ENCODE assay signal across 8 cellular contexts in the genomic region with DNA sequence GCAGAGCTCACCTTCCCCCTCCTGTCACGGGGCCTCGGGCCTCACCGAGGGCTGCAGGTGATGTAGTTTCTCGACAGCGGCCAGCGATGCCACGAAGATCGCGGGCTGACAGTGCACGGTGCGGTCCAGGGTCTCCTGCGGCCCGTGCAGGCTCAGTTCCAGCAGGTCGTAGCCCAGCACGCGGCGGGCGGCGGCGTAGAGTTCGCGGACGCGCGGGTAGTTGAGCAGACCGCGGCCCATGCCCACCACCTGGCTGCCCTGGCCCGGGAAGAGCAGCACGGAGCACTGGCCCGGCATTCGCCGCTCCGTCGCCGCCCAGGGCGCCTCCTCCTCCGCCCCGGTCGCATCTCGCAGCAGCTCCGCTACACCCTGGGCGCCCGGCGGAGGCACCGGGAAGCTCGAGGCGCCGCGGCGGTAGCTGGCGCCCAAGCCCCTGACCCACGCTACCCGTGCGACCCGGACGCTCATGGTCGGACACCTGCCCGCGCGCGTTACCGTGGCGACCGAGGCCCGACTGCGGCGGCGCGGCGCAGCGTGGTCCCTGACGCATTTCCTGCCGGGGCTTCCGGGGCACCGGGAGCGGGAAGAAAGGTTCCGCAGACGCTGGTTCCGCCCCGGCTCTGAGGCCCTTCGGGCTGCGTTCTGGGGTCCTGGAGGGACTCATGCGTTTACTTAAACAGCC. TPM values are rescaled to one million over a fixed set of nuclear protein-coding genes. Genes with fewer than 3 reads are reported as not detected.
DNase-seq lines count a peak whose midpoint lies in the region; ATAC-seq, FAIRE-seq and TF ChIP-seq lines count a peak whose summit lies in the region.

A gene with protein sequence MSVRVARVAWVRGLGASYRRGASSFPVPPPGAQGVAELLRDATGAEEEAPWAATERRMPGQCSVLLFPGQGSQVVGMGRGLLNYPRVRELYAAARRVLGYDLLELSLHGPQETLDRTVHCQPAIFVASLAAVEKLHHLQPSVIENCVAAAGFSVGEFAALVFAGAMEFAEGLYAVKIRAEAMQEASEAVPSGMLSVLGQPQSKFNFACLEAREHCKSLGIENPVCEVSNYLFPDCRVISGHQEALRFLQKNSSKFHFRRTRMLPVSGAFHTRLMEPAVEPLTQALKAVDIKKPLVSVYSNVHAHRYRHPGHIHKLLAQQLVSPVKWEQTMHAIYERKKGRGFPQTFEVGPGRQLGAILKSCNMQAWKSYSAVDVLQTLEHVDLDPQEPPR (minus strand): TSS at position 518 of the 682 bp plus-strand sequence. CDS start 50 bp downstream, at position 468.

- H3K36me3 ChIP-seq in BJ (ENCODE audit: control insufficient read depth, insufficient read depth, low read length) (peaks cover 9% of the 10 kb centered on the region), H1 (ENCODE audit: control insufficient read depth in 2 of 4, insufficient read depth in 4 of 4, low read length in 3 of 4) (peaks cover 0 to 28% (median 12%) of the 10 kb centered on the region in 4 experiments; a peak in 3 of 8 replicates), mesendoderm (ENCODE audit: control insufficient read depth, insufficient read depth, low read length) (peaks cover 5% of the 10 kb centered on the region)

- no peak within 1 kb of the TSS for H2BK12ac ChIP-seq in H1 (ENCODE audit: low read depth, low read length)

- H3K4me2 ChIP-seq in H1 (ENCODE audit: insufficient read depth in 1 of 2, low read depth in 2 of 2, low read length in 2 of 2) (peak within 1 kb of the TSS; percentile 67 to 92), mesendoderm (ENCODE audit: low read length) (peak within 1 kb of the TSS; percentile 59)

- 4% methylated on average over 56 of the region's 83 CpGs; no CpG with 5 or more reads in 1 of the 2 experiments for WGBS in H1 (ENCODE audit: extremely low coverage in 1 of 2, insufficient coverage in 1 of 2, insufficient read length in 1 of 2, insufficient replicate concordance in 2 of 2, low coverage in 1 of 2, low lambda C conversion rate in 2 of 2, missing lambda C conversion rate in 1 of 2), 2 experiments
- WGBS in mesendoderm (ENCODE audit: extremely low coverage, insufficient coverage, low lambda C conversion rate), result no CpG with 5 or more reads among the region's 83 CpGs

- H2AFZ ChIP-seq in H1 (ENCODE audit: low read length), result peak within 1 kb of the TSS; percentile 90

- DNase-seq in BJ (ENCODE audit: low read depth), result no peak
- DNase-seq in NOMO-1 treated with dmso at 0.1 percent for 144 hours (lab: John Stamatoyannopoulos, UW; ENCODE audit: unreplicated experiment), result peak; percentile 71
- peak; percentile 88 for DNase-seq in activated CD8-positive, alpha-beta memory T cell treated with anti-CD3 and anti-CD28 coated beads, Interleukin-2, amount 10 ng/mL, durations not matched to agents 7 days and 5 days
- DNase-seq in H1 (ENCODE audit: low read depth in 1 of 2, low spot score in 2 of 2), result peak; percentile 44 to 90
- peak; percentile 76 for DNase-seq in mesendoderm
- DNase-seq in stimulated activated CD8-positive, alpha-beta memory T cell treated with anti-CD3 and anti-CD28 coated beads, Interleukin-12 subunit alpha, Interleukin-12 subunit beta, amount 100 ng/mL, for 24 hours (ENCODE audit: extremely low read depth), result peak; percentile 66

- H4K8ac ChIP-seq in H1 (ENCODE audit: extremely low read depth, insufficient read depth, low read length) (peak within 1 kb of the TSS; percentile 91), mesendoderm (ENCODE audit: low read depth, low read length) (peak within 1 kb of the TSS; percentile 99)

- peaks cover 30% of the 10 kb centered on the region for H3K4me1 Mint-ChIP-seq in activated CD8-positive, alpha-beta memory T cell treated with anti-CD3 and anti-CD28 coated beads, Interleukin-2, amount 10 ng/mL, durations not matched to agents 7 days and 5 days

- H3K27ac ChIP-seq in H1 (ENCODE audit: low read depth, low read length), result peak within 1 kb of the TSS; percentile 25; the same call in 1 of the 2 replicates
- no peak within 1 kb of the TSS for H3K27ac ChIP-seq in mesendoderm (ENCODE audit: low read depth, low read length)

- H3K4me3 ChIP-seq in BJ (ENCODE audit: low read depth, low read length), result peak within 1 kb of the TSS; percentile 99
- H3K4me3 ChIP-seq in H1 (ENCODE audit: extremely low read depth in 1 of 4, insufficient read depth in 2 of 4, low read depth in 3 of 4, low read length in 4 of 4), result peak within 1 kb of the TSS; percentile 78 to 93 (median 83)
- H3K4me3 ChIP-seq in mesendoderm (ENCODE audit: low read length), result peak within 1 kb of the TSS; percentile 81

- H2BK5ac ChIP-seq in H1 (ENCODE audit: low read depth, low read length) (peak within 1 kb of the TSS; percentile 18; the same call in 1 of the 2 replicates), mesendoderm (ENCODE audit: low read length) (no peak within 1 kb of the TSS)

- no peak within 1 kb of the TSS for H3K23ac ChIP-seq in H1 (ENCODE audit: insufficient read length)
- H3K23ac ChIP-seq in mesendoderm (ENCODE audit: low read length), result no peak within 1 kb of the TSS

- H2BK120ac ChIP-seq in H1 (replicated peaks; ENCODE audit: low read depth, low read length) (no peak within 1 kb of the TSS), mesendoderm (ENCODE audit: low read depth, low read length) (no peak within 1 kb of the TSS)

- TF ChIP-seq CTCF in BJ (IDR thresholded peaks at IDR 0.05; ENCODE audit: insufficient read depth, low read depth, low read length) (no peak), H1 (IDR thresholded peaks at IDR 0.05; ENCODE audit: control extremely low read depth in 1 of 3, insufficient read depth in 1 of 3, low read depth in 1 of 3, low read length in 3 of 3) (no peak)

- H4K20me1 ChIP-seq in H1 (replicated peaks in 1 of 2; ENCODE audit: control insufficient read depth in 1 of 2, insufficient read depth in 2 of 2, low read length in 2 of 2), result no peaks in the 10 kb centered on the region

- H3K27ac Mint-ChIP-seq in activated CD8-positive, alpha-beta memory T cell treated with anti-CD3 and anti-CD28 coated beads, Interleukin-2, amount 10 ng/mL, durations not matched to agents 7 days and 5 days, result peak within 1 kb of the TSS; percentile 90

- POLR2A ChIA-PET in BJ (lab: Charles Lee), result no interaction called here
- POLR2A ChIA-PET in H1 (lab: Charles Lee; ENCODE audit: partially characterized antibody), result interaction anchor here (1.0 to 1.6 kb wide), 4 partner anchors 21 to 86 kb away, joined by 3 to 6 read pairs (median 4); no protein-coding TSS in a partner anchor

- H3K27me3 ChIP-seq in BJ (ENCODE audit: control insufficient read depth, insufficient read depth, low read length), result no peaks in the 10 kb centered on the region
- no peaks in the 10 kb centered on the region for H3K27me3 ChIP-seq in H1 (replicated peaks in 1 of 4; ENCODE audit: control insufficient read depth in 3 of 4, extremely low read depth in 1 of 4, insufficient read depth in 3 of 4, low read length in 3 of 4)
- H3K27me3 ChIP-seq in mesendoderm (ENCODE audit: insufficient read depth, low read length, poor library complexity), result no peaks in the 10 kb centered on the region

- H3K9ac ChIP-seq in H1 (replicated peaks in 1 of 4; ENCODE audit: extremely low read depth in 1 of 4, low read depth in 3 of 4, low read length in 3 of 4), result peak within 1 kb of the TSS; percentile 48 to 93 (median 72)
- H3K9ac ChIP-seq in mesendoderm (ENCODE audit: low read length), result peak within 1 kb of the TSS; percentile 86

- no peak within 1 kb of the TSS for H4K5ac ChIP-seq in H1 (ENCODE audit: insufficient read length, low read depth, low read length)
- peak within 1 kb of the TSS; percentile 91 for H4K5ac ChIP-seq in mesendoderm (ENCODE audit: low read length)

- peak within 1 kb of the TSS; percentile 91 for H3K4me3 Mint-ChIP-seq in activated CD8-positive, alpha-beta memory T cell treated with anti-CD3 and anti-CD28 coated beads, Interleukin-2, amount 10 ng/mL, durations not matched to agents 7 days and 5 days

- H3K4me1 ChIP-seq in H1 (replicated peaks in 1 of 4; ENCODE audit: control insufficient read depth in 3 of 4, insufficient read depth in 4 of 4, low read length in 3 of 4) (peaks cover 0 to 6% (median 2%) of the 10 kb centered on the region in 4 experiments; a peak in 3 of 7 replicates), mesendoderm (ENCODE audit: control insufficient read depth, low read depth, low read length) (no peaks in the 10 kb centered on the region)

- H3K36me3 Mint-ChIP-seq in activated CD8-positive, alpha-beta memory T cell treated with anti-CD3 and anti-CD28 coated beads, Interleukin-2, amount 10 ng/mL, durations not matched to agents 7 days and 5 days, result peaks cover 11% of the 10 kb centered on the region

- H2AK5ac ChIP-seq in H1 (ENCODE audit: low read depth, low read length), result no peak within 1 kb of the TSS
- H2AK5ac ChIP-seq in mesendoderm (ENCODE audit: low read length), result no peak within 1 kb of the TSS

- no peaks in the 10 kb centered on the region; the same call in 1 of the 2 replicates for H3K79me1 ChIP-seq in H1 (ENCODE audit: low read depth, low read length)
- peaks cover 1% of the 10 kb centered on the region for H3K79me1 ChIP-seq in mesendoderm (ENCODE audit: low read length)

- H3K4ac ChIP-seq in H1 (replicated peaks; ENCODE audit: insufficient read length, low read depth, low read length), result no peak within 1 kb of the TSS
- no peak within 1 kb of the TSS for H3K4ac ChIP-seq in mesendoderm (ENCODE audit: low read depth, low read length)

- H3K79me2 ChIP-seq in H1 (ENCODE audit: control insufficient read depth in 1 of 2, insufficient read depth in 2 of 2, low read length in 2 of 2) (peaks cover 0 to 9% of the 10 kb centered on the region in 2 experiments; a peak in 1 of 4 replicates), mesendoderm (ENCODE audit: control insufficient read depth, insufficient read depth, low read length) (peaks cover 2% of the 10 kb centered on the region)

- 0 out of 4 replicates have a peak, but pooled peaks of 1 of the 2 experiments have one; percentile 2 for TF ChIP-seq RAD21 in H1 (IDR thresholded peaks at IDR 0.05 in 1 of 2, conservative IDR thresholded peaks at IDR 0.05 in 1 of 2; ENCODE audit: low read depth in 2 of 2, low read length in 2 of 2)

- H3K9me3 Mint-ChIP-seq in activated CD8-positive, alpha-beta memory T cell treated with anti-CD3 and anti-CD28 coated beads, Interleukin-2, amount 10 ng/mL, durations not matched to agents 7 days and 5 days (ENCODE audit: low read depth), result no peaks in the 10 kb centered on the region

- no peaks in the 10 kb centered on the region for H3K27me3 Mint-ChIP-seq in activated CD8-positive, alpha-beta memory T cell treated with anti-CD3 and anti-CD28 coated beads, Interleukin-2, amount 10 ng/mL, durations not matched to agents 7 days and 5 days

- CTCF ChIA-PET in BJ (lab: Yijun Ruan, JAX) (interaction anchor here (0.6 to 1.2 kb wide), 2 partner anchors 8 to 270 kb away, joined by 3 to 6 read pairs; partner anchors contain the start of gene TSPO), H1 (lab: Charles Lee; ENCODE audit: partially characterized antibody) (interaction anchor here (1.1 to 1.4 kb wide), 2 partner anchors 16 to 20 kb away, joined by 3 to 4 read pairs; no protein-coding TSS in a partner anchor)
- CTCF ChIA-PET in activated CD8-positive, alpha-beta memory T cell treated with anti-CD3 and anti-CD28 coated beads, Interleukin-2, amount 10 ng/mL, durations not matched to agents 7 days and 5 days (lab: Charles Lee), result interaction anchor here (0.6 to 2.3 kb wide), 5 partner anchors 10 to 1471 kb away, joined by 3 to 10 read pairs (median 3); partner anchors contain the start of gene BIK

- TF ChIP-seq EP300 in H1 (IDR thresholded peaks at IDR 0.05; ENCODE audit: borderline replicate concordance in 1 of 2, low read depth in 2 of 2, low read length in 2 of 2), result no peak; a peak in 1 of 3 replicates

- no peak within 1 kb of the TSS for H2BK20ac ChIP-seq in H1 (ENCODE audit: low read length)

- H3K23me2 ChIP-seq in H1 (ENCODE audit: low read depth, low read length), result peaks cover 4% of the 10 kb centered on the region; the same call in 1 of the 2 replicates

- H3K14ac ChIP-seq in H1 (ENCODE audit: insufficient read length), result no peak within 1 kb of the TSS

- H2BK15ac ChIP-seq in H1 (ENCODE audit: low read length) (no peak within 1 kb of the TSS), mesendoderm (replicated peaks; ENCODE audit: low read depth) (no peak within 1 kb of the TSS)

- peak in 1 of 2 experiments; percentile 50; a peak in 2 of 3 replicates for TF ChIP-seq POLR2A in H1 (IDR thresholded peaks at IDR 0.05; ENCODE audit: control extremely low read depth in 1 of 2, low read depth in 2 of 2, low read length in 2 of 2)

- no peak for FAIRE-seq in H1 (lab: Jason Lieb, UNC)

- no peaks in the 10 kb centered on the region for H3K9me3 ChIP-seq in H1 (ENCODE audit: insufficient read depth in 2 of 2, low read depth in 1 of 2, low read length in 1 of 2)

- H4K91ac ChIP-seq in H1 (replicated peaks; ENCODE audit: insufficient read length, low read length), result no peak within 1 kb of the TSS

- ATAC-seq in GM19324 (IDR thresholded peaks at IDR 0.05; ENCODE audit: low FRiP score, unreplicated experiment), result peak; percentile 91
- peak; percentile 77 for ATAC-seq in HG03565 (IDR thresholded peaks at IDR 0.05; ENCODE audit: unreplicated experiment)
- ATAC-seq in activated CD8-positive, alpha-beta memory T cell treated with anti-CD3 and anti-CD28 coated beads, Interleukin-2, amount 10 ng/mL, durations not matched to agents 7 days and 5 days, result peak; percentile 90

- no peak within 1 kb of the TSS for H3K56ac ChIP-seq in H1 (replicated peaks; ENCODE audit: insufficient read length, low read depth, low read length)
- peak within 1 kb of the TSS; percentile 94 for H3K56ac ChIP-seq in mesendoderm (ENCODE audit: low read length)

- H3K18ac ChIP-seq in H1 (ENCODE audit: extremely low read depth, low read length) (no peak within 1 kb of the TSS), mesendoderm (ENCODE audit: low read length) (no peak within 1 kb of the TSS)

RNA-seq across cellular contexts. Expression of the gene that starts here (rescaled TPM):
- polyA plus RNA-seq in BJ (2011; rRNA removed), result 12.5 and 19.4 TPM in 2 replicates
- 3.8 and 6.6 TPM in 2 replicates for polyA minus RNA-seq in BJ (2011; rRNA and poly(A)+ RNA removed)
- 10 to 100 TPM; 10.7 to 13.2 TPM for total RNA-seq in activated CD8-positive, alpha-beta memory T cell treated with anti-CD3 and anti-CD28 coated beads, Interleukin-2, amount 10 ng/mL, durations not matched to agents 7 days and 5 days
- 13.7 and 15.8 TPM in 2 replicates for total RNA-seq in H1 (2021; fragmentation: NEBNext Ultra II Directional; extraction: Animal tissue kit (Norgen Biotek cat#: 25700))
- 17.4 and 20.8 TPM in 2 replicates for polyA plus RNA-seq in H1 (2011; rRNA removed)
- polyA plus RNA-seq in H1 (2011; cell fraction: cytosol; rRNA removed), result 20.9 TPM
- polyA plus RNA-seq in H1 (2011; cell fraction: nucleus; rRNA removed), result 14.6 TPM
- polyA plus RNA-seq in H1 (2012, experiment 1 of 2), result 8.8 to 14.5 TPM (median 12.6 TPM) in 4 replicates
- 16.4 TPM for polyA plus RNA-seq in H1 (2012, experiment 2 of 2)
- polyA plus RNA-seq in H1 (2013, experiment 1 of 2), result 10.2 TPM
- 10.4 TPM for polyA plus RNA-seq in H1 (2013, experiment 2 of 2)
- polyA minus RNA-seq in H1 (2011; rRNA and poly(A)+ RNA removed), result 8.0 and 9.4 TPM in 2 replicates
- polyA minus RNA-seq in H1 (2011; cell fraction: cytosol; rRNA and poly(A)+ RNA removed), result 10.6 TPM
- 19.0 TPM for polyA minus RNA-seq in H1 (2011; cell fraction: nucleus; rRNA and poly(A)+ RNA removed)
- polyA plus RNA-seq in mesendoderm (2013, experiment 1 of 2), result 10.6 TPM
- polyA plus RNA-seq in mesendoderm (2013, experiment 2 of 2), result 11.2 TPM
